In the genomic region with DNA sequence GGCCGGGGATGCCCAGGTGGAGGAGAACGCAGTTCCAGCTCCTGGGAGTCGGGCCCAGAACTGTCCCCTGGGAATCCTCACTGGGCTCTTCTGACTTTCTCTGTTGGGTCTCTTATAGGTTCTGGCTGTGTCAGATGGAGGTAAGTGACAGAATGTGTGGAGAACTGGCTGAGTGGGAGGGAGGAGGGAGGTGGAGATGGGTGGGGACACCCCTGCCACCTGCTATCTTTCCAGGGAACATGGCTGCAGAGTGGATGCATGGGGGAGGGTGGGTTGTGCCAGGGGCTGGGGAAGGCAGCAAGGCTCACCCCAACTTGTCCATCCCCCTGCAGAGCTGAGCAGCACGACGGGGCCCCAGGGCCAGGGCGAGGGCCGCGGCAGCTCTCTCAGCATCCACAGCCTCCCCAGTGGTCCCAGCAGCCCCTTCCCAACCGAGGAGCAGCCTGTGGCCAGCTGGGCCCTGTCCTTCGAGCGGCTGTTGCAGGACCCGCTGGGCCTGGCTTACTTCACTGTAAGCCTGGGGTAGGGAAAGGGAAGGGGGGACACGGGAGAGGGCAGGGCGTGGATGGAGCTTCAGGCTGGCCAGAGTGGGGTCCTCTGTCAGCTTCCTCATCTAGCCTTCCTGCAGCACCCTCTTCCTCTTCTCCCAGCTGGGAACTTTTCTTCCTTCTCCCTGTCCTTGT, we compare ENCODE assay signal across 2 cellular contexts.
TF ChIP-seq lines count a peak whose summit lies in the region.

No MANE protein-coding gene starts in this region.

TF ChIP-seq in HCT116, 20 proteins besides CTCF, POLR2A, EP300 and RAD21:
- TF ChIP-seq, protein P1, sequence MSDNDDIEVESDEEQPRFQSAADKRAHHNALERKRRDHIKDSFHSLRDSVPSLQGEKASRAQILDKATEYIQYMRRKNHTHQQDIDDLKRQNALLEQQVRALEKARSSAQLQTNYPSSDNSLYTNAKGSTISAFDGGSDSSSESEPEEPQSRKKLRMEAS (IDR thresholded peaks at IDR 0.05), result no peak
- no peak for TF ChIP-seq ZFX (IDR thresholded peaks at IDR 0.05)
- TF ChIP-seq POLR2AphosphoS5 (IDR thresholded peaks at IDR 0.05; ENCODE audit: low read depth, low read length), result no peak
- no peak for TF ChIP-seq CBX3 (IDR thresholded peaks at IDR 0.05; ENCODE audit: low read depth)
- no peak for TF ChIP-seq ELF1 (IDR thresholded peaks at IDR 0.05; ENCODE audit: borderline replicate concordance, low read depth)
- TF ChIP-seq, protein P2, sequence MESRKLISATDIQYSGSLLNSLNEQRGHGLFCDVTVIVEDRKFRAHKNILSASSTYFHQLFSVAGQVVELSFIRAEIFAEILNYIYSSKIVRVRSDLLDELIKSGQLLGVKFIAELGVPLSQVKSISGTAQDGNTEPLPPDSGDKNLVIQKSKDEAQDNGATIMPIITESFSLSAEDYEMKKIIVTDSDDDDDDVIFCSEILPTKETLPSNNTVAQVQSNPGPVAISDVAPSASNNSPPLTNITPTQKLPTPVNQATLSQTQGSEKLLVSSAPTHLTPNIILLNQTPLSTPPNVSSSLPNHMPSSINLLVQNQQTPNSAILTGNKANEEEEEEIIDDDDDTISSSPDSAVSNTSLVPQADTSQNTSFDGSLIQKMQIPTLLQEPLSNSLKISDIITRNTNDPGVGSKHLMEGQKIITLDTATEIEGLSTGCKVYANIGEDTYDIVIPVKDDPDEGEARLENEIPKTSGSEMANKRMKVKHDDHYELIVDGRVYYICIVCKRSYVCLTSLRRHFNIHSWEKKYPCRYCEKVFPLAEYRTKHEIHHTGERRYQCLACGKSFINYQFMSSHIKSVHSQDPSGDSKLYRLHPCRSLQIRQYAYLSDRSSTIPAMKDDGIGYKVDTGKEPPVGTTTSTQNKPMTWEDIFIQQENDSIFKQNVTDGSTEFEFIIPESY (IDR thresholded peaks at IDR 0.05; ENCODE audit: extremely low read depth, insufficient replicate concordance, low read length), result no peak
- no peak for TF ChIP-seq SRF (IDR thresholded peaks at IDR 0.05; ENCODE audit: low read depth)
- no peak for TF ChIP-seq TCF7L2 (IDR thresholded peaks at IDR 0.05; ENCODE audit: borderline replicate concordance, extremely low read depth, insufficient read depth, insufficient read length)

TF ChIP-seq in WTC11, 78 proteins besides CTCF, POLR2A, EP300 and RAD21 (continued from another document):
- TF ChIP-seq, protein P3, sequence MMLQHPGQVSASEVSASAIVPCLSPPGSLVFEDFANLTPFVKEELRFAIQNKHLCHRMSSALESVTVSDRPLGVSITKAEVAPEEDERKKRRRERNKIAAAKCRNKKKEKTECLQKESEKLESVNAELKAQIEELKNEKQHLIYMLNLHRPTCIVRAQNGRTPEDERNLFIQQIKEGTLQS (CRISPR knock-in tag; conservative IDR thresholded peaks at IDR 0.05), result no peak
- TF ChIP-seq SMAD3 (CRISPR knock-in tag; IDR thresholded peaks at IDR 0.05; ENCODE audit: borderline replicate concordance) (no peak), SOX15 (CRISPR knock-in tag; IDR thresholded peaks at IDR 0.05) (no peak), ZNF121 (CRISPR knock-in tag; IDR thresholded peaks at IDR 0.05) (no peak), ZNF423 (CRISPR knock-in tag; IDR thresholded peaks at IDR 0.05) (no peak), JAZF1 (CRISPR knock-in tag; IDR thresholded peaks at IDR 0.05) (no peak), ATF1 (CRISPR knock-in tag; IDR thresholded peaks at IDR 0.05) (no peak), ETV6 (CRISPR knock-in tag; IDR thresholded peaks at IDR 0.05) (no peak), NR3C1 (CRISPR knock-in tag; conservative IDR thresholded peaks at IDR 0.05; ENCODE audit: low read depth) (no peak), NFYB (CRISPR knock-in tag; conservative IDR thresholded peaks at IDR 0.05; ENCODE audit: low read depth) (no peak)
- TF ChIP-seq, protein P4, sequence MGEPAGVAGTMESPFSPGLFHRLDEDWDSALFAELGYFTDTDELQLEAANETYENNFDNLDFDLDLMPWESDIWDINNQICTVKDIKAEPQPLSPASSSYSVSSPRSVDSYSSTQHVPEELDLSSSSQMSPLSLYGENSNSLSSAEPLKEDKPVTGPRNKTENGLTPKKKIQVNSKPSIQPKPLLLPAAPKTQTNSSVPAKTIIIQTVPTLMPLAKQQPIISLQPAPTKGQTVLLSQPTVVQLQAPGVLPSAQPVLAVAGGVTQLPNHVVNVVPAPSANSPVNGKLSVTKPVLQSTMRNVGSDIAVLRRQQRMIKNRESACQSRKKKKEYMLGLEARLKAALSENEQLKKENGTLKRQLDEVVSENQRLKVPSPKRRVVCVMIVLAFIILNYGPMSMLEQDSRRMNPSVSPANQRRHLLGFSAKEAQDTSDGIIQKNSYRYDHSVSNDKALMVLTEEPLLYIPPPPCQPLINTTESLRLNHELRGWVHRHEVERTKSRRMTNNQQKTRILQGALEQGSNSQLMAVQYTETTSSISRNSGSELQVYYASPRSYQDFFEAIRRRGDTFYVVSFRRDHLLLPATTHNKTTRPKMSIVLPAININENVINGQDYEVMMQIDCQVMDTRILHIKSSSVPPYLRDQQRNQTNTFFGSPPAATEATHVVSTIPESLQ (CRISPR knock-in tag; IDR thresholded peaks at IDR 0.05), result no peak
- TF ChIP-seq, protein P5, sequence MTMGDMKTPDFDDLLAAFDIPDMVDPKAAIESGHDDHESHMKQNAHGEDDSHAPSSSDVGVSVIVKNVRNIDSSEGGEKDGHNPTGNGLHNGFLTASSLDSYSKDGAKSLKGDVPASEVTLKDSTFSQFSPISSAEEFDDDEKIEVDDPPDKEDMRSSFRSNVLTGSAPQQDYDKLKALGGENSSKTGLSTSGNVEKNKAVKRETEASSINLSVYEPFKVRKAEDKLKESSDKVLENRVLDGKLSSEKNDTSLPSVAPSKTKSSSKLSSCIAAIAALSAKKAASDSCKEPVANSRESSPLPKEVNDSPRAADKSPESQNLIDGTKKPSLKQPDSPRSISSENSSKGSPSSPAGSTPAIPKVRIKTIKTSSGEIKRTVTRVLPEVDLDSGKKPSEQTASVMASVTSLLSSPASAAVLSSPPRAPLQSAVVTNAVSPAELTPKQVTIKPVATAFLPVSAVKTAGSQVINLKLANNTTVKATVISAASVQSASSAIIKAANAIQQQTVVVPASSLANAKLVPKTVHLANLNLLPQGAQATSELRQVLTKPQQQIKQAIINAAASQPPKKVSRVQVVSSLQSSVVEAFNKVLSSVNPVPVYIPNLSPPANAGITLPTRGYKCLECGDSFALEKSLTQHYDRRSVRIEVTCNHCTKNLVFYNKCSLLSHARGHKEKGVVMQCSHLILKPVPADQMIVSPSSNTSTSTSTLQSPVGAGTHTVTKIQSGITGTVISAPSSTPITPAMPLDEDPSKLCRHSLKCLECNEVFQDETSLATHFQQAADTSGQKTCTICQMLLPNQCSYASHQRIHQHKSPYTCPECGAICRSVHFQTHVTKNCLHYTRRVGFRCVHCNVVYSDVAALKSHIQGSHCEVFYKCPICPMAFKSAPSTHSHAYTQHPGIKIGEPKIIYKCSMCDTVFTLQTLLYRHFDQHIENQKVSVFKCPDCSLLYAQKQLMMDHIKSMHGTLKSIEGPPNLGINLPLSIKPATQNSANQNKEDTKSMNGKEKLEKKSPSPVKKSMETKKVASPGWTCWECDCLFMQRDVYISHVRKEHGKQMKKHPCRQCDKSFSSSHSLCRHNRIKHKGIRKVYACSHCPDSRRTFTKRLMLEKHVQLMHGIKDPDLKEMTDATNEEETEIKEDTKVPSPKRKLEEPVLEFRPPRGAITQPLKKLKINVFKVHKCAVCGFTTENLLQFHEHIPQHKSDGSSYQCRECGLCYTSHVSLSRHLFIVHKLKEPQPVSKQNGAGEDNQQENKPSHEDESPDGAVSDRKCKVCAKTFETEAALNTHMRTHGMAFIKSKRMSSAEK (CRISPR knock-in tag; IDR thresholded peaks at IDR 0.05; ENCODE audit: borderline replicate concordance), result no peak
- TF ChIP-seq, protein P6, sequence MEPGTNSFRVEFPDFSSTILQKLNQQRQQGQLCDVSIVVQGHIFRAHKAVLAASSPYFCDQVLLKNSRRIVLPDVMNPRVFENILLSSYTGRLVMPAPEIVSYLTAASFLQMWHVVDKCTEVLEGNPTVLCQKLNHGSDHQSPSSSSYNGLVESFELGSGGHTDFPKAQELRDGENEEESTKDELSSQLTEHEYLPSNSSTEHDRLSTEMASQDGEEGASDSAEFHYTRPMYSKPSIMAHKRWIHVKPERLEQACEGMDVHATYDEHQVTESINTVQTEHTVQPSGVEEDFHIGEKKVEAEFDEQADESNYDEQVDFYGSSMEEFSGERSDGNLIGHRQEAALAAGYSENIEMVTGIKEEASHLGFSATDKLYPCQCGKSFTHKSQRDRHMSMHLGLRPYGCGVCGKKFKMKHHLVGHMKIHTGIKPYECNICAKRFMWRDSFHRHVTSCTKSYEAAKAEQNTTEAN (CRISPR knock-in tag; IDR thresholded peaks at IDR 0.05), result no peak
- TF ChIP-seq, protein P7, sequence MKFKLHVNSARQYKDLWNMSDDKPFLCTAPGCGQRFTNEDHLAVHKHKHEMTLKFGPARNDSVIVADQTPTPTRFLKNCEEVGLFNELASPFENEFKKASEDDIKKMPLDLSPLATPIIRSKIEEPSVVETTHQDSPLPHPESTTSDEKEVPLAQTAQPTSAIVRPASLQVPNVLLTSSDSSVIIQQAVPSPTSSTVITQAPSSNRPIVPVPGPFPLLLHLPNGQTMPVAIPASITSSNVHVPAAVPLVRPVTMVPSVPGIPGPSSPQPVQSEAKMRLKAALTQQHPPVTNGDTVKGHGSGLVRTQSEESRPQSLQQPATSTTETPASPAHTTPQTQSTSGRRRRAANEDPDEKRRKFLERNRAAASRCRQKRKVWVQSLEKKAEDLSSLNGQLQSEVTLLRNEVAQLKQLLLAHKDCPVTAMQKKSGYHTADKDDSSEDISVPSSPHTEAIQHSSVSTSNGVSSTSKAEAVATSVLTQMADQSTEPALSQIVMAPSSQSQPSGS (CRISPR knock-in tag; IDR thresholded peaks at IDR 0.05; ENCODE audit: borderline replicate concordance, low read depth), result no peak
- TF ChIP-seq, protein P8, sequence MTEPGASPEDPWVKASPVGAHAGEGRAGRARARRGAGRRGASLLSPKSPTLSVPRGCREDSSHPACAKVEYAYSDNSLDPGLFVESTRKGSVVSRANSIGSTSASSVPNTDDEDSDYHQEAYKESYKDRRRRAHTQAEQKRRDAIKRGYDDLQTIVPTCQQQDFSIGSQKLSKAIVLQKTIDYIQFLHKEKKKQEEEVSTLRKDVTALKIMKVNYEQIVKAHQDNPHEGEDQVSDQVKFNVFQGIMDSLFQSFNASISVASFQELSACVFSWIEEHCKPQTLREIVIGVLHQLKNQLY (CRISPR knock-in tag; IDR thresholded peaks at IDR 0.05), result no peak
- TF ChIP-seq, protein P9, sequence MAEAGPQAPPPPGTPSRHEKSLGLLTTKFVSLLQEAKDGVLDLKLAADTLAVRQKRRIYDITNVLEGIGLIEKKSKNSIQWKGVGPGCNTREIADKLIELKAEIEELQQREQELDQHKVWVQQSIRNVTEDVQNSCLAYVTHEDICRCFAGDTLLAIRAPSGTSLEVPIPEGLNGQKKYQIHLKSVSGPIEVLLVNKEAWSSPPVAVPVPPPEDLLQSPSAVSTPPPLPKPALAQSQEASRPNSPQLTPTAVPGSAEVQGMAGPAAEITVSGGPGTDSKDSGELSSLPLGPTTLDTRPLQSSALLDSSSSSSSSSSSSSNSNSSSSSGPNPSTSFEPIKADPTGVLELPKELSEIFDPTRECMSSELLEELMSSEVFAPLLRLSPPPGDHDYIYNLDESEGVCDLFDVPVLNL (CRISPR knock-in tag; IDR thresholded peaks at IDR 0.05; ENCODE audit: borderline replicate concordance, low read depth), result no peak
- TF ChIP-seq, protein P10, sequence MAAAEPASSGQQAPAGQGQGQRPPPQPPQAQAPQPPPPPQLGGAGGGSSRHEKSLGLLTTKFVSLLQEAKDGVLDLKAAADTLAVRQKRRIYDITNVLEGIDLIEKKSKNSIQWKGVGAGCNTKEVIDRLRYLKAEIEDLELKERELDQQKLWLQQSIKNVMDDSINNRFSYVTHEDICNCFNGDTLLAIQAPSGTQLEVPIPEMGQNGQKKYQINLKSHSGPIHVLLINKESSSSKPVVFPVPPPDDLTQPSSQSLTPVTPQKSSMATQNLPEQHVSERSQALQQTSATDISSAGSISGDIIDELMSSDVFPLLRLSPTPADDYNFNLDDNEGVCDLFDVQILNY (CRISPR knock-in tag; IDR thresholded peaks at IDR 0.05), result no peak
- TF ChIP-seq, protein P11, sequence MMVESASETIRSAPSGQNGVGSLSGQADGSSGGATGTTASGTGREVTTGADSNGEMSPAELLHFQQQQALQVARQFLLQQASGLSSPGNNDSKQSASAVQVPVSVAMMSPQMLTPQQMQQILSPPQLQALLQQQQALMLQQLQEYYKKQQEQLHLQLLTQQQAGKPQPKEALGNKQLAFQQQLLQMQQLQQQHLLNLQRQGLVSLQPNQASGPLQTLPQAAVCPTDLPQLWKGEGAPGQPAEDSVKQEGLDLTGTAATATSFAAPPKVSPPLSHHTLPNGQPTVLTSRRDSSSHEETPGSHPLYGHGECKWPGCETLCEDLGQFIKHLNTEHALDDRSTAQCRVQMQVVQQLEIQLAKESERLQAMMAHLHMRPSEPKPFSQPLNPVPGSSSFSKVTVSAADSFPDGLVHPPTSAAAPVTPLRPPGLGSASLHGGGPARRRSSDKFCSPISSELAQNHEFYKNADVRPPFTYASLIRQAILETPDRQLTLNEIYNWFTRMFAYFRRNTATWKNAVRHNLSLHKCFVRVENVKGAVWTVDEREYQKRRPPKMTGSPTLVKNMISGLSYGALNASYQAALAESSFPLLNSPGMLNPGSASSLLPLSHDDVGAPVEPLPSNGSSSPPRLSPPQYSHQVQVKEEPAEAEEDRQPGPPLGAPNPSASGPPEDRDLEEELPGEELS (CRISPR knock-in tag; IDR thresholded peaks at IDR 0.05), result no peak
